In genomic region chr16:25798065-25798464, GRCh38 we compare ENCODE assay signal across 11 cellular contexts.
"Had no signal": no experiment of that assay in that cellular context is flagged by ENCODE, and none has a peak within 500 bp of the region (broad histone marks: within the 10 kb centered on the region; RNA-seq: fewer than 3 reads in every experiment).

No MANE protein-coding gene starts in this region.

- H3K36me3 ChIP-seq: HAP-1 had no signal

- H3K4me1 ChIP-seq: HAP-1 had no signal

- H2AFZ ChIP-seq: GM23248, GM23338 had no signal

- H3K27ac ChIP-seq: GM23248 had no signal

- DNase-seq: GM23248, GOT3, H7, H9, HCEC 1CT, HFFc6 had no signal

- ATAC-seq: GM23338, HCT116 had no signal

- H3K9ac ChIP-seq: GM23248 had no signal

- H3K4me3 ChIP-seq: GM23248, GM23338, HAP-1 had no signal

- H3K9me3 ChIP-seq: HAP-1 had no signal

- FAIRE-seq: H1, H54 had no signal

- H3K4me2 ChIP-seq: GM23338 had no signal
